In genomic region chr6:30768634-30769087, GRCh38 we compare ENCODE assay signal across 8 cellular contexts. TPM values are rescaled to one million over a fixed set of nuclear protein-coding genes. Genes with fewer than 3 reads are reported as not detected.
DNase-seq lines count a peak whose midpoint lies in the region; ATAC-seq and TF ChIP-seq lines count a peak whose summit lies in the region.

No MANE protein-coding gene starts in this region.

- no peaks in the 10 kb centered on the region for H3K36me3 ChIP-seq in gastroesophageal sphincter

- TF ChIP-seq POLR2A in gastroesophageal sphincter (IDR thresholded peaks at IDR 0.05), result no peak

- H3K27me3 ChIP-seq in gastroesophageal sphincter, result no peaks in the 10 kb centered on the region

- H3K27ac Mint-ChIP-seq in activated CD4-positive, alpha-beta memory T cell treated with anti-CD3 and anti-CD28 coated beads for 36 hours, result peak overlapping the region; percentile 93
- peak overlapping the region; percentile 100 for H3K27ac Mint-ChIP-seq in stimulated activated naive CD8-positive, alpha-beta T cell treated with anti-CD3 and anti-CD28 coated beads, Interleukin-15, Interleukin-2, amounts not matched to agents 100 ng/mL and 50 ng/mL, for 24 hours

- no peak for TF ChIP-seq CTCF in gastroesophageal sphincter (IDR thresholded peaks at IDR 0.05)

- H3K27me3 Mint-ChIP-seq in activated T-cell treated with anti-CD3 and anti-CD28 coated beads, Interleukin-2, amount 50 U/mL, for 4 hours (ENCODE audit: low read depth), result peaks cover 2% of the 10 kb centered on the region
- H3K27me3 Mint-ChIP-seq in activated CD4-positive, alpha-beta memory T cell treated with anti-CD3 and anti-CD28 coated beads for 36 hours, result no peaks in the 10 kb centered on the region
- H3K27me3 Mint-ChIP-seq in stimulated activated naive CD8-positive, alpha-beta T cell treated with anti-CD3 and anti-CD28 coated beads, Interleukin-15, Interleukin-2, amounts not matched to agents 100 ng/mL and 50 ng/mL, for 24 hours, result no peaks in the 10 kb centered on the region

- H3K36me3 Mint-ChIP-seq in activated T-cell treated with anti-CD3 and anti-CD28 coated beads, Interleukin-2, amount 50 U/mL, for 4 hours (ENCODE audit: insufficient read depth), result no peaks in the 10 kb centered on the region
- peaks cover 1% of the 10 kb centered on the region for H3K36me3 Mint-ChIP-seq in activated CD4-positive, alpha-beta memory T cell treated with anti-CD3 and anti-CD28 coated beads for 36 hours
- H3K36me3 Mint-ChIP-seq in stimulated activated naive CD8-positive, alpha-beta T cell treated with anti-CD3 and anti-CD28 coated beads, Interleukin-15, Interleukin-2, amounts not matched to agents 100 ng/mL and 50 ng/mL, for 24 hours (ENCODE audit: low read depth), result peaks cover 5% of the 10 kb centered on the region

- TF ChIP-seq EP300 in gastroesophageal sphincter (IDR thresholded peaks at IDR 0.05), result no peak

- intact Hi-C loops in activated CD4-positive, alpha-beta memory T cell treated with anti-CD3 and anti-CD28 coated beads for 36 hours (cut with micrococcal nuclease), result loop anchor here (1.0 kb wide), 5 partner anchors 20 to 51 kb away; no protein-coding TSS in a partner anchor

- peaks cover 0 to 31% (median 23%) of the 10 kb centered on the region in 3 donors for H3K4me1 ChIP-seq in gastroesophageal sphincter

- no peaks in the 10 kb centered on the region for H3K9me3 Mint-ChIP-seq in activated T-cell treated with anti-CD3 and anti-CD28 coated beads, Interleukin-2, amount 50 U/mL, for 4 hours
- peaks cover 3% of the 10 kb centered on the region for H3K9me3 Mint-ChIP-seq in activated CD4-positive, alpha-beta memory T cell treated with anti-CD3 and anti-CD28 coated beads for 36 hours
- no peaks in the 10 kb centered on the region for H3K9me3 Mint-ChIP-seq in stimulated activated naive CD8-positive, alpha-beta T cell treated with anti-CD3 and anti-CD28 coated beads, Interleukin-15, Interleukin-2, amounts not matched to agents 100 ng/mL and 50 ng/mL, for 24 hours

- peak overlapping the region in 3 of 4 donors; percentile 73 to 79 (median 78) for H3K27ac ChIP-seq in gastroesophageal sphincter

- no peak overlapping the region for H3K4me3 ChIP-seq in gastroesophageal sphincter

- CTCF ChIA-PET in activated CD4-positive, alpha-beta memory T cell treated with anti-CD3 and anti-CD28 coated beads for 36 hours (lab: Charles Lee), result interaction anchor here (0.8 to 3.2 kb wide), 9 partner anchors 12 to 111 kb away, joined by 3 to 18 read pairs (median 5); no protein-coding TSS in a partner anchor

- H3K4me1 Mint-ChIP-seq in activated T-cell treated with anti-CD3 and anti-CD28 coated beads, Interleukin-2, amount 50 U/mL, for 4 hours (ENCODE audit: low read depth), result peaks cover 78% of the 10 kb centered on the region
- H3K4me1 Mint-ChIP-seq in activated CD4-positive, alpha-beta memory T cell treated with anti-CD3 and anti-CD28 coated beads for 36 hours (ENCODE audit: low read depth), result peaks cover 71% of the 10 kb centered on the region
- peaks cover 89% of the 10 kb centered on the region for H3K4me1 Mint-ChIP-seq in stimulated activated naive CD8-positive, alpha-beta T cell treated with anti-CD3 and anti-CD28 coated beads, Interleukin-15, Interleukin-2, amounts not matched to agents 100 ng/mL and 50 ng/mL, for 24 hours (ENCODE audit: low read depth)

- peak; percentile 3 to 47 for ATAC-seq in activated T-cell treated with anti-CD3 and anti-CD28 coated beads, Interleukin-2, amount 50 U/mL, for 4 hours
- ATAC-seq in gastroesophageal sphincter, result no peak
- no peak for ATAC-seq in GM18867 (IDR thresholded peaks at IDR 0.05; ENCODE audit: unreplicated experiment)

- no peak for DNase-seq in activated T-cell treated with anti-CD3 and anti-CD28 coated beads, Interleukin-2, amount 50 U/mL, for 4 hours
- no peak for DNase-seq in activated T-cell treated with anti-CD3 and anti-CD28 coated beads for 4 hours
- DNase-seq in activated CD4-positive, alpha-beta memory T cell treated with anti-CD3 and anti-CD28 coated beads for 36 hours, result no peak
- no peak for DNase-seq in middle frontal gyrus (ENCODE audit: extremely low spot score, low spot score)
- no peak for DNase-seq in cerebellar nuclear complex (lab: John Stamatoyannopoulos, UW)

- peak overlapping the region; percentile 76 for H3K4me3 Mint-ChIP-seq in activated T-cell treated with anti-CD3 and anti-CD28 coated beads, Interleukin-2, amount 50 U/mL, for 4 hours
- peak overlapping the region; percentile 52 for H3K4me3 Mint-ChIP-seq in activated CD4-positive, alpha-beta memory T cell treated with anti-CD3 and anti-CD28 coated beads for 36 hours
- peak overlapping the region; percentile 78 for H3K4me3 Mint-ChIP-seq in stimulated activated naive CD8-positive, alpha-beta T cell treated with anti-CD3 and anti-CD28 coated beads, Interleukin-15, Interleukin-2, amounts not matched to agents 100 ng/mL and 50 ng/mL, for 24 hours

- POLR2A ChIA-PET in activated CD4-positive, alpha-beta memory T cell treated with anti-CD3 and anti-CD28 coated beads for 36 hours (lab: Charles Lee), result interaction anchor here (0.6 to 4.2 kb wide), 15 partner anchors 9 to 327 kb away, joined by 3 to 47 read pairs (median 5); partner anchors contain the start of genes FLOT1 and IER3

- no peaks in the 10 kb centered on the region for H3K9me3 ChIP-seq in gastroesophageal sphincter

- 98 to 100% methylated on average over 1 to 4 of the region's 4 CpGs for WGBS in gastroesophageal sphincter (ENCODE audit: low coverage in 1 of 2), 2 donors

RNA-seq across cellular contexts. Expression of gene IER3, which starts 24.3 kb away (rescaled TPM):
- 100 to 1,000 TPM; 519 to 552 (median 531) TPM for total RNA-seq in activated T-cell treated with anti-CD3 and anti-CD28 coated beads, Interleukin-2, amount 50 U/mL, for 4 hours
- total RNA-seq in activated CD4-positive, alpha-beta memory T cell treated with anti-CD3 and anti-CD28 coated beads for 36 hours, result 100 to 1,000 TPM; 167 to 171 TPM
- total RNA-seq in gastroesophageal sphincter, result 10 to 100 TPM in 3 of 4 donors, 1 to 10 TPM in 1; 5.6 to 31.9 (median 11.3) TPM

RNA-seq across cellular contexts. Expression of gene FLOT1, which starts 26.2 kb away (rescaled TPM):
- total RNA-seq in activated T-cell treated with anti-CD3 and anti-CD28 coated beads, Interleukin-2, amount 50 U/mL, for 4 hours, result 10 to 100 TPM; 93.0 to 98.1 (median 95.0) TPM
- 100 to 1,000 TPM; 226 to 231 TPM for total RNA-seq in activated CD4-positive, alpha-beta memory T cell treated with anti-CD3 and anti-CD28 coated beads for 36 hours
- 100 to 1,000 TPM; 104 to 191 (median 152) TPM for total RNA-seq in gastroesophageal sphincter

RNA-seq across cellular contexts. Expression of gene TUBB, which starts 48.5 kb away (rescaled TPM):
- total RNA-seq in activated T-cell treated with anti-CD3 and anti-CD28 coated beads, Interleukin-2, amount 50 U/mL, for 4 hours, result 1,000 to 10,000 TPM; 1,153 to 1,485 (median 1,301) TPM
- total RNA-seq in activated CD4-positive, alpha-beta memory T cell treated with anti-CD3 and anti-CD28 coated beads for 36 hours, result 1,000 to 10,000 TPM; 1,695 to 1,719 TPM
- 100 to 1,000 TPM; 184 to 351 (median 236) TPM for total RNA-seq in gastroesophageal sphincter

RNA-seq across cellular contexts. Expression of gene MDC1, which starts 51.6 kb away (rescaled TPM):
- total RNA-seq in activated T-cell treated with anti-CD3 and anti-CD28 coated beads, Interleukin-2, amount 50 U/mL, for 4 hours, result 10 to 100 TPM; 65.4 to 69.5 (median 65.8) TPM
- 10 to 100 TPM; 79.5 to 88.7 TPM for total RNA-seq in activated CD4-positive, alpha-beta memory T cell treated with anti-CD3 and anti-CD28 coated beads for 36 hours
- total RNA-seq in gastroesophageal sphincter, result 10 to 100 TPM in 3 of 4 donors, 1 to 10 TPM in 1; 9.8 to 16.7 (median 13.1) TPM

Comparison
In these comparisons a context has a peak if more than half of its experiments do, and no peak if none do; other contexts are left out.
1. ATAC-seq: peak in activated T-cell treated with anti-CD3 and anti-CD28 coated beads, Interleukin-2, amount 50 U/mL, for 4 hours (2 of 2); none in gastroesophageal sphincter (single experiment) and GM18867 (single experiment).
2. RNA of gene IER3, which starts 24.3 kb away (total RNA-seq): 519 to 552 TPM in activated T-cell treated with anti-CD3 and anti-CD28 coated beads, Interleukin-2, amount 50 U/mL, for 4 hours and 167 to 171 TPM in activated CD4-positive, alpha-beta memory T cell treated with anti-CD3 and anti-CD28 coated beads for 36 hours; 5.6 to 31.9 TPM in gastroesophageal sphincter; every median in the first group is over 4 times any median in the second.
3. Peak in every context shown above with its lines, with median percentiles within 50 percentile points of each other: H3K4me3 Mint-ChIP-seq.